Comparison of ENCODE assay signal across 8 cellular contexts in genomic region chr7:2231992-2232765, GRCh38. TPM values are rescaled to one million over a fixed set of nuclear protein-coding genes. Genes with fewer than 3 reads are reported as not detected.
DNase-seq lines count a peak whose midpoint lies in the region; ATAC-seq and TF ChIP-seq lines count a peak whose summit lies in the region.

No MANE protein-coding gene starts in this region.

- CTCF ChIA-PET in CD8-positive, alpha-beta memory T cell (lab: Charles Lee), result interaction anchor here (1.1 to 2.1 kb wide), 2 partner anchors 9 kb away, joined by 3 to 9 read pairs; no protein-coding TSS in a partner anchor

- peak overlapping the region; percentile 97 for H3K4me3 ChIP-seq in CD8-positive, alpha-beta memory T cell (ENCODE audit: low read length)
- H3K4me3 ChIP-seq in HL-60 (replicated peaks; ENCODE audit: insufficient read depth, low read length), result peak overlapping the region; percentile 96
- peak overlapping the region; percentile 72 for H3K4me3 ChIP-seq in fibroblast of mammary gland (ENCODE audit: control insufficient read depth, low read depth, low read length)
- H3K4me3 ChIP-seq in neuron (ENCODE audit: low read length), result peak overlapping the region; percentile 94

- peak overlapping the region; percentile 59 for H3K27ac ChIP-seq in CD8-positive, alpha-beta memory T cell (ENCODE audit: low read depth, low read length)
- H3K27ac ChIP-seq in HL-60 (replicated peaks), result peak overlapping the region; percentile 70

- ATAC-seq in GM21360 (IDR thresholded peaks at IDR 0.05; ENCODE audit: unreplicated experiment), result peak; percentile 28

- peaks cover 33 to 47% (median 35%) of the 10 kb centered on the region in 3 donors for H3K4me1 Mint-ChIP-seq in CD8-positive, alpha-beta memory T cell

- no peaks in the 10 kb centered on the region for H3K27me3 Mint-ChIP-seq in CD8-positive, alpha-beta memory T cell

- peak overlapping the region in 7 of 8 donors; percentile 39 to 88 (median 78) for H3K27ac Mint-ChIP-seq in CD8-positive, alpha-beta memory T cell

- peak overlapping the region; percentile 86 to 96 (median 92) for H3K4me3 Mint-ChIP-seq in CD8-positive, alpha-beta memory T cell

- peaks cover 0 to 44% (median 11%) of the 10 kb centered on the region in 3 donors for H3K36me3 Mint-ChIP-seq in CD8-positive, alpha-beta memory T cell

- peak in 2 of 5 donors; percentile 13 to 17 for DNase-seq in CD8-positive, alpha-beta memory T cell
- DNase-seq in HL-60 (ENCODE audit: low read depth in 1 of 2, low spot score in 1 of 2), result peak in 1 of 2 experiments; percentile 31
- peak; percentile 13 for DNase-seq in activated CD4-positive, alpha-beta T cell treated with anti-CD3 and anti-CD28 coated beads, Interleukin-2, amount 50 U/mL, for 1 hour
- DNase-seq in fibroblast of mammary gland (ENCODE audit: low read depth), result no peak
- DNase-seq in medulla oblongata (ENCODE audit: extremely low spot score), result no peak
- no peak for DNase-seq in GDM1 (lab: John Stamatoyannopoulos, UW)

- H2AFZ ChIP-seq in neuron (ENCODE audit: low read depth, low read length), result peak overlapping the region; percentile 20

- POLR2A ChIA-PET in CD8-positive, alpha-beta memory T cell (lab: Charles Lee), result interaction anchor here (1.0 to 1.1 kb wide), 2 partner anchors 9 to 122 kb away, joined by 3 to 4 read pairs; partner anchors contain the start of genes EIF3B, MRM2 and NUDT1

- H3K4me1 ChIP-seq in CD8-positive, alpha-beta memory T cell (ENCODE audit: insufficient read depth, low read length), result peaks cover 28% of the 10 kb centered on the region
- H3K4me1 ChIP-seq in neuron (ENCODE audit: insufficient read depth, low read length), result peaks cover 14% of the 10 kb centered on the region

- H3K27me3 ChIP-seq in CD8-positive, alpha-beta memory T cell (ENCODE audit: insufficient read depth, low read length, poor library complexity, severe bottlenecking), result no peaks in the 10 kb centered on the region
- no peaks in the 10 kb centered on the region for H3K27me3 ChIP-seq in HL-60 (ENCODE audit: insufficient read depth, poor library complexity, severe bottlenecking)
- H3K27me3 ChIP-seq in neuron (ENCODE audit: insufficient read depth, low read length), result no peaks in the 10 kb centered on the region

- no peaks in the 10 kb centered on the region for H3K9me3 ChIP-seq in CD8-positive, alpha-beta memory T cell (ENCODE audit: low read length)
- H3K9me3 ChIP-seq in neuron (ENCODE audit: low read length), result no peaks in the 10 kb centered on the region

- peaks cover 5% of the 10 kb centered on the region for H3K36me3 ChIP-seq in CD8-positive, alpha-beta memory T cell (ENCODE audit: insufficient read depth, low read length)
- peaks cover 50% of the 10 kb centered on the region for H3K36me3 ChIP-seq in neuron (ENCODE audit: insufficient read depth, low read length)

- H3K9me3 Mint-ChIP-seq in CD8-positive, alpha-beta memory T cell, result no peaks in the 10 kb centered on the region

- TF ChIP-seq CTCF in HL-60 (IDR thresholded peaks at IDR 0.05; ENCODE audit: insufficient read depth, low read length) (no peak), fibroblast of mammary gland (conservative IDR thresholded peaks at IDR 0.05; ENCODE audit: control insufficient read depth, insufficient read depth, low read depth, low read length) (no peak)

RNA-seq across cellular contexts. Expression of gene MAD1L1, which starts 0.6 kb away (rescaled TPM):
- total RNA-seq in CD8-positive, alpha-beta memory T cell, result 10 to 100 TPM; 43.6 to 47.3 TPM
- 185 TPM for polyA plus RNA-seq in CD8-positive, alpha-beta memory T cell

RNA-seq across cellular contexts. Expression of gene MRM2, which starts 9.8 kb away (rescaled TPM):
- total RNA-seq in CD8-positive, alpha-beta memory T cell, result 10 to 100 TPM; 51.6 to 54.2 TPM
- polyA plus RNA-seq in CD8-positive, alpha-beta memory T cell, result 35.6 TPM

RNA-seq across cellular contexts. Expression of gene NUDT1, which starts 9.8 kb away (rescaled TPM):
- total RNA-seq in CD8-positive, alpha-beta memory T cell, result 10 to 100 TPM; 83.1 to 89.8 TPM
- 52.7 TPM for polyA plus RNA-seq in CD8-positive, alpha-beta memory T cell
